In genomic region chr2:23639406-23639982, GRCh38 we compare ENCODE assay signal across 22 cellular contexts.
A peak's percentile ranks its signal among the peaks of the same experiment; 100 is the strongest.
DNase-seq lines count a peak whose midpoint lies in the region; ATAC-seq and TF ChIP-seq lines count a peak whose summit lies in the region.
"Had no signal": no experiment of that assay in that cellular context is flagged by ENCODE, and none has a peak within 500 bp of the region (broad histone marks: within the 10 kb centered on the region; RNA-seq: fewer than 3 reads in every experiment).

No MANE protein-coding gene starts in this region.

- 89 to 100% methylated on average over 1 to 6 of the region's 6 CpGs for WGBS in endodermal cell (ENCODE audit: insufficient coverage in 1 of 2, insufficient read length in 1 of 2), 2 experiments

- peaks cover 6% of the 10 kb centered on the region for H3K9me3 ChIP-seq in endodermal cell (ENCODE audit: control insufficient read depth, low read length)
- H3K9me3 ChIP-seq: A549, SJSA1 had no signal

- peak; percentile 7 to 51 for ATAC-seq in activated T-cell treated with anti-CD3 and anti-CD28 coated beads, Interleukin-2, amount 50 U/mL, for 4 hours
- ATAC-seq in GM18873 (IDR thresholded peaks at IDR 0.05; ENCODE audit: low FRiP score, unreplicated experiment), result no peak
- no peak for ATAC-seq in GM18498 (IDR thresholded peaks at IDR 0.05; ENCODE audit: unreplicated experiment)
- ATAC-seq: A549, GM12878, HepG2, Panc1 had no signal

- TF ChIP-seq RAD21 in Ishikawa (IDR thresholded peaks at IDR 0.05; ENCODE audit: low read depth), result no peak

- H3K9ac ChIP-seq in endodermal cell (ENCODE audit: extremely low read depth, low read length, poor library complexity, severe bottlenecking), result no peak overlapping the region
- H3K9ac ChIP-seq: KMS-11 had no signal

- H3K4me1 ChIP-seq in endodermal cell (ENCODE audit: control insufficient read depth, insufficient read depth, low read length), result peaks cover 12% of the 10 kb centered on the region
- H3K4me1 ChIP-seq: A549 had no signal

- H3K27me3 ChIP-seq in GM06990 (replicated peaks; ENCODE audit: control insufficient read depth, insufficient read depth, low read length) (no peaks in the 10 kb centered on the region), endodermal cell (ENCODE audit: control insufficient read depth, insufficient read depth, low read length, poor library complexity, severe bottlenecking) (no peaks in the 10 kb centered on the region)
- H3K27me3 ChIP-seq: SJSA1 had no signal

- no peaks in the 10 kb centered on the region for H3K27me3 Mint-ChIP-seq in activated T-cell treated with anti-CD3 and anti-CD28 coated beads, Interleukin-2, amount 50 U/mL, for 4 hours (ENCODE audit: low read depth)
- H3K27me3 Mint-ChIP-seq in endodermal cell (ENCODE audit: insufficient read depth), result no peaks in the 10 kb centered on the region
- H3K27me3 Mint-ChIP-seq: CD4-positive, alpha-beta T cell had no signal

- no peaks in the 10 kb centered on the region for H3K4me1 Mint-ChIP-seq in activated T-cell treated with anti-CD3 and anti-CD28 coated beads, Interleukin-2, amount 50 U/mL, for 4 hours (ENCODE audit: low read depth)
- peaks cover 16% of the 10 kb centered on the region for H3K4me1 Mint-ChIP-seq in endodermal cell

- H3K9me3 Mint-ChIP-seq in activated T-cell treated with anti-CD3 and anti-CD28 coated beads, Interleukin-2, amount 50 U/mL, for 4 hours, result no peaks in the 10 kb centered on the region
- H3K9me3 Mint-ChIP-seq in endodermal cell, result peaks cover 8% of the 10 kb centered on the region
- H3K9me3 Mint-ChIP-seq: CD4-positive, alpha-beta T cell had no signal

- peaks cover 11% of the 10 kb centered on the region for H3K36me3 Mint-ChIP-seq in activated T-cell treated with anti-CD3 and anti-CD28 coated beads, Interleukin-2, amount 50 U/mL, for 4 hours (ENCODE audit: insufficient read depth)
- H3K36me3 Mint-ChIP-seq in endodermal cell (ENCODE audit: low read depth), result peaks cover 5% of the 10 kb centered on the region

- H3K36me3 ChIP-seq in GM06990 (ENCODE audit: control insufficient read depth, insufficient read depth, low read length) (peaks cover 2% of the 10 kb centered on the region; the same call in 1 of the 2 replicates), endodermal cell (ENCODE audit: control insufficient read depth, insufficient read depth, low read length) (no peaks in the 10 kb centered on the region)
- H3K36me3 ChIP-seq: SJSA1 had no signal

- no peak overlapping the region for H3K27ac ChIP-seq in endodermal cell (ENCODE audit: low read depth, low read length)
- H3K27ac ChIP-seq: A549, KMS-11, SJSA1 had no signal

- TF ChIP-seq EP300 in Ishikawa (IDR thresholded peaks at IDR 0.05; ENCODE audit: borderline replicate concordance), result no peak

- no peak overlapping the region for H3K27ac Mint-ChIP-seq in endodermal cell
- H3K27ac Mint-ChIP-seq: CD4-positive, alpha-beta T cell had no signal

- TF ChIP-seq CTCF in GM06990 (IDR thresholded peaks at IDR 0.05; ENCODE audit: insufficient read depth, low read length, poor library complexity, severe bottlenecking) (peak; percentile 13), endodermal cell (conservative IDR thresholded peaks at IDR 0.05) (no peak)

- no peak for DNase-seq in activated T-cell treated with anti-CD3 and anti-CD28 coated beads, Interleukin-2, amount 50 U/mL, for 4 hours
- no peak for DNase-seq in activated T-cell treated with anti-CD3 and anti-CD28 coated beads, Interleukin-2, amount 50 U/mL, for 1 hour
- DNase-seq in GM06990 (ENCODE audit: extremely low read depth, insufficient read length), result no peak
- DNase-seq in endodermal cell, result peak; percentile 69
- DNase-seq: CD4-positive, alpha-beta T cell; DMS153; GF-D8; GOT3; MV-4-11; NCI-H1417; NCI-H187; NCI-H226; NCI-H524 treated with DMSO at 0.1 percent for 48 hours had no signal

- no peak overlapping the region for H3K4me3 Mint-ChIP-seq in activated T-cell treated with anti-CD3 and anti-CD28 coated beads, Interleukin-2, amount 50 U/mL, for 4 hours
- no peak overlapping the region for H3K4me3 Mint-ChIP-seq in endodermal cell
- H3K4me3 Mint-ChIP-seq: CD4-positive, alpha-beta T cell had no signal

- no peak overlapping the region for H3K4me3 ChIP-seq in GM06990 (replicated peaks; ENCODE audit: low read depth, low read length)
- no peak overlapping the region for H3K4me3 ChIP-seq in endodermal cell (ENCODE audit: low read length)
- H3K4me3 ChIP-seq: A549, GM12878, SJSA1 had no signal

TF ChIP-seq in Ishikawa, 13 proteins besides CTCF, POLR2A, EP300 and RAD21:
- TF ChIP-seq TCF12 (IDR thresholded peaks at IDR 0.05; ENCODE audit: low read depth) (no peak), NFIC (IDR thresholded peaks at IDR 0.05) (no peak), EGR1 (IDR thresholded peaks at IDR 0.05) (no peak), TEAD4 (IDR thresholded peaks at IDR 0.05) (no peak), ZBTB7A (IDR thresholded peaks at IDR 0.05; ENCODE audit: low read depth) (no peak)
- TF ChIP-seq, protein P1, sequence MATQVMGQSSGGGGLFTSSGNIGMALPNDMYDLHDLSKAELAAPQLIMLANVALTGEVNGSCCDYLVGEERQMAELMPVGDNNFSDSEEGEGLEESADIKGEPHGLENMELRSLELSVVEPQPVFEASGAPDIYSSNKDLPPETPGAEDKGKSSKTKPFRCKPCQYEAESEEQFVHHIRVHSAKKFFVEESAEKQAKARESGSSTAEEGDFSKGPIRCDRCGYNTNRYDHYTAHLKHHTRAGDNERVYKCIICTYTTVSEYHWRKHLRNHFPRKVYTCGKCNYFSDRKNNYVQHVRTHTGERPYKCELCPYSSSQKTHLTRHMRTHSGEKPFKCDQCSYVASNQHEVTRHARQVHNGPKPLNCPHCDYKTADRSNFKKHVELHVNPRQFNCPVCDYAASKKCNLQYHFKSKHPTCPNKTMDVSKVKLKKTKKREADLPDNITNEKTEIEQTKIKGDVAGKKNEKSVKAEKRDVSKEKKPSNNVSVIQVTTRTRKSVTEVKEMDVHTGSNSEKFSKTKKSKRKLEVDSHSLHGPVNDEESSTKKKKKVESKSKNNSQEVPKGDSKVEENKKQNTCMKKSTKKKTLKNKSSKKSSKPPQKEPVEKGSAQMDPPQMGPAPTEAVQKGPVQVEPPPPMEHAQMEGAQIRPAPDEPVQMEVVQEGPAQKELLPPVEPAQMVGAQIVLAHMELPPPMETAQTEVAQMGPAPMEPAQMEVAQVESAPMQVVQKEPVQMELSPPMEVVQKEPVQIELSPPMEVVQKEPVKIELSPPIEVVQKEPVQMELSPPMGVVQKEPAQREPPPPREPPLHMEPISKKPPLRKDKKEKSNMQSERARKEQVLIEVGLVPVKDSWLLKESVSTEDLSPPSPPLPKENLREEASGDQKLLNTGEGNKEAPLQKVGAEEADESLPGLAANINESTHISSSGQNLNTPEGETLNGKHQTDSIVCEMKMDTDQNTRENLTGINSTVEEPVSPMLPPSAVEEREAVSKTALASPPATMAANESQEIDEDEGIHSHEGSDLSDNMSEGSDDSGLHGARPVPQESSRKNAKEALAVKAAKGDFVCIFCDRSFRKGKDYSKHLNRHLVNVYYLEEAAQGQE (IDR thresholded peaks at IDR 0.05; ENCODE audit: low read depth), result 0 out of 2 replicates have a peak, but pooled peaks have one; percentile 9

Comparison
In these comparisons a context has a peak if more than half of its experiments do, and no peak if none do; other contexts are left out.
1. ATAC-seq: peak in activated T-cell treated with anti-CD3 and anti-CD28 coated beads, Interleukin-2, amount 50 U/mL, for 4 hours (2 of 2); none in GM18873 (single experiment) and GM18498 (single experiment).